Comparison of ENCODE assay signal across 8 cellular contexts in the genomic region with DNA sequence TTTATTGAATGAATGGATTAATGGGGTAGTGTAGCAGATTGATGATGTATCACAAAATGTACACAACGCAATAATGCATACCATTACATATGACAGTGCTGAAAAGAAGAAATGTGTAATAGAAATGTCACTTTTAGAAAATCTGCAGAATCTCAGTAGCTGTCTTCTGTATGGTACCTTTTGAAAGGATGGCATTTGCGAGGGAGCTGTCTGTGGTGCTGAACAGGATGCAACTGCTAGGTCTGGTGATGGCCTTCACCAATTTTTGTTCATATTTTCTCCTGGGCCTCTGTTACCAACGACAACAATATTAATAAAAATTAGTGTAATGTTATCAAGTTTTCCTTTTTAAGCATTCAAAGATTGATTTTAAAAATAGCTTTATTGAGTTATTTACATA. TPM values are rescaled to one million over a fixed set of nuclear protein-coding genes. Genes with fewer than 3 reads are reported as not detected.
DNase-seq lines count a peak whose midpoint lies in the region; ATAC-seq, FAIRE-seq and TF ChIP-seq lines count a peak whose summit lies in the region.

No MANE protein-coding gene starts in this region.

- H3K4me2 ChIP-seq in endothelial cell of umbilical vein (ENCODE audit: insufficient read depth, low read length), result no peak overlapping the region

- H3K79me2 ChIP-seq in endothelial cell of umbilical vein (ENCODE audit: control insufficient read depth, insufficient read depth, low read length), result no peaks in the 10 kb centered on the region

- no peaks in the 10 kb centered on the region for H3K4me1 ChIP-seq in endothelial cell of umbilical vein (ENCODE audit: control insufficient read depth, extremely low read depth, insufficient read depth, low read length)
- H3K4me1 ChIP-seq in spleen, result no peaks in the 10 kb centered on the region

- TF ChIP-seq CTCF in BJ (IDR thresholded peaks at IDR 0.05; ENCODE audit: insufficient read depth, low read depth, low read length) (no peak), endothelial cell of umbilical vein (IDR thresholded peaks at IDR 0.05; ENCODE audit: extremely low read depth in 1 of 2, insufficient read depth in 1 of 2, low read depth in 1 of 2, low read length in 2 of 2) (no peak), spleen (IDR thresholded peaks at IDR 0.05 in 8 of 11, conservative IDR thresholded peaks at IDR 0.05 in 3 of 11) (no peak)

- H3K4me3 ChIP-seq in BJ (ENCODE audit: low read depth, low read length) (no peak overlapping the region), endothelial cell of umbilical vein (replicated peaks in 1 of 3; ENCODE audit: insufficient read depth in 1 of 3, low read depth in 1 of 3, low read length in 3 of 3) (no peak overlapping the region), spleen (no peak overlapping the region)

- dilution Hi-C loops in endothelial cell of umbilical vein (cut with MboI; ENCODE audit: extremely low pct_ligation_motif_present, low sequenced_read_pairs), result loop anchor here (25.0 kb wide), 2 partner anchors 91 to 241 kb away; no protein-coding TSS in a partner anchor

- H3K9me3 ChIP-seq in endothelial cell of umbilical vein (replicated peaks; ENCODE audit: control insufficient read depth, insufficient read depth, low read length), result no peaks in the 10 kb centered on the region
- H3K9me3 ChIP-seq in spleen, result no peaks in the 10 kb centered on the region

- H3K9ac ChIP-seq in endothelial cell of umbilical vein (replicated peaks; ENCODE audit: extremely low read depth, insufficient read depth, low read length), result no peak overlapping the region

- ATAC-seq in GM18511 (IDR thresholded peaks at IDR 0.05; ENCODE audit: unreplicated experiment) (no peak), GM21717 (IDR thresholded peaks at IDR 0.05; ENCODE audit: unreplicated experiment) (no peak)

- FAIRE-seq in endothelial cell of umbilical vein (lab: Jason Lieb, UNC), result peak; percentile 68

- CTCF ChIA-PET in BJ (lab: Yijun Ruan, JAX), result interaction anchor here (1.1 to 1.3 kb wide), 2 partner anchors 9 to 21 kb away, joined by 3 to 4 read pairs; no protein-coding TSS in a partner anchor
- CTCF ChIA-PET in endothelial cell of umbilical vein (lab: Charles Lee), result interaction anchor here (1.0 to 1.3 kb wide), 2 partner anchors 9 to 20 kb away, joined by 3 to 5 read pairs; no protein-coding TSS in a partner anchor

- 10 to 15% (median 11%) methylated on average over 3 of the region's 3 CpGs for WGBS in spleen, 5 donors

- intact Hi-C loops in endothelial cell of umbilical vein (cut with micrococcal nuclease), result no loop called here
- intact Hi-C loops in spleen (cut with DNase I; ENCODE audit: low total_unique reads), result no loop called here

- TF ChIP-seq POLR2A in endothelial cell of umbilical vein (IDR thresholded peaks at IDR 0.05; ENCODE audit: low read depth, low read length) (no peak), spleen (IDR thresholded peaks at IDR 0.05) (no peak)

- POLR2A ChIA-PET in BJ (lab: Charles Lee), result no interaction called here
- POLR2A ChIA-PET in endothelial cell of umbilical vein (lab: Charles Lee), result no interaction called here

- DNase-seq in BJ (ENCODE audit: low read depth) (peak; percentile 3), HuH-7.5 (ENCODE audit: low spot score) (peak; percentile 22), endothelial cell of umbilical vein (ENCODE audit: low read depth, low spot score) (peak; percentile 48), smooth muscle cell of the brain vasculature (ENCODE audit: low read depth, low spot score) (peak; percentile 26), spleen (no peak)
- DNase-seq in activated CD4-positive, alpha-beta T cell treated with anti-CD3 and anti-CD28 coated beads for 48 hours, result peak; percentile 67

- H3K27me3 ChIP-seq in BJ (ENCODE audit: control insufficient read depth, insufficient read depth, low read length) (no peaks in the 10 kb centered on the region; the same call in 1 of the 2 replicates), endothelial cell of umbilical vein (ENCODE audit: control insufficient read depth in 2 of 2, insufficient read depth in 2 of 2, low read length in 2 of 2) (peaks cover 0 to 2% of the 10 kb centered on the region in 2 experiments), spleen (replicated peaks in 1 of 7) (no peaks in the 10 kb centered on the region)

- H3K36me3 ChIP-seq in BJ (ENCODE audit: control insufficient read depth, insufficient read depth, low read length), result no peaks in the 10 kb centered on the region
- H3K36me3 ChIP-seq in endothelial cell of umbilical vein (ENCODE audit: control insufficient read depth in 2 of 2, extremely low read depth in 1 of 2, insufficient read depth in 2 of 2, low read length in 2 of 2), result no peaks in the 10 kb centered on the region
- H3K36me3 ChIP-seq in spleen, result peaks cover 0 to 5% (median 0%) of the 10 kb centered on the region in 6 donors

- H3K27ac ChIP-seq in endothelial cell of umbilical vein (ENCODE audit: insufficient read depth, low read depth, low read length) (no peak overlapping the region), spleen (no peak overlapping the region)

- no TSS peak for BruUV-seq in endothelial cell of umbilical vein (replicated peaks; lab: Mats Ljungman, UMichigan)

- H3K9me1 ChIP-seq in endothelial cell of umbilical vein (replicated peaks; ENCODE audit: control insufficient read depth, extremely low read depth, insufficient read depth, low read length), result no peaks in the 10 kb centered on the region

- no peak overlapping the region for H2AFZ ChIP-seq in endothelial cell of umbilical vein (ENCODE audit: low read depth, low read length)

- H4K20me1 ChIP-seq in endothelial cell of umbilical vein (replicated peaks; ENCODE audit: control insufficient read depth, extremely low read depth, insufficient read depth, low read length), result no peaks in the 10 kb centered on the region

TF ChIP-seq in endothelial cell of umbilical vein, 7 proteins besides CTCF, POLR2A, EP300 and RAD21:
- TF ChIP-seq EZH2 (IDR thresholded peaks at IDR 0.05; ENCODE audit: borderline replicate concordance, low read depth, low read length, severe bottlenecking) (no peak), FOS (IDR thresholded peaks at IDR 0.05; ENCODE audit: borderline replicate concordance, insufficient read depth, low read length) (no peak), JUN (IDR thresholded peaks at IDR 0.05; ENCODE audit: borderline replicate concordance, insufficient read depth, insufficient read length, low read depth) (no peak), POLR2AphosphoS5 (IDR thresholded peaks at IDR 0.05; ENCODE audit: insufficient read depth, low read depth, low read length) (no peak), GATA2 (IDR thresholded peaks at IDR 0.05; ENCODE audit: insufficient read depth, insufficient read length, low read depth, low read length) (no peak), MYC (IDR thresholded peaks at IDR 0.05; ENCODE audit: low read depth, low read length) (no peak)
- TF ChIP-seq, protein P1, sequence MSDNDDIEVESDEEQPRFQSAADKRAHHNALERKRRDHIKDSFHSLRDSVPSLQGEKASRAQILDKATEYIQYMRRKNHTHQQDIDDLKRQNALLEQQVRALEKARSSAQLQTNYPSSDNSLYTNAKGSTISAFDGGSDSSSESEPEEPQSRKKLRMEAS (IDR thresholded peaks at IDR 0.05; ENCODE audit: insufficient read depth, insufficient read length), result no peak

RNA-seq across cellular contexts. Expression of a gene that starts 36.2 kb away (rescaled TPM):
- polyA plus RNA-seq in BJ (2011; rRNA removed) (8.5 and 10.1 TPM in 2 replicates), endothelial cell of umbilical vein (4.4 and 7.8 TPM in 2 replicates), spleen (1 to 10 TPM; 2.7 to 7.7 (median 4.7) TPM)
- 14.9 and 21.6 TPM in 2 replicates for polyA minus RNA-seq in BJ (2011; rRNA and poly(A)+ RNA removed)
- total RNA-seq in endothelial cell of umbilical vein (30.2 and 34.7 TPM in 2 replicates), spleen (10 to 100 TPM; 30.1 to 53.7 (median 38.0) TPM)
- 6.9 and 9.2 TPM in 2 replicates for polyA plus RNA-seq in endothelial cell of umbilical vein (2011; cell fraction: cytosol; rRNA removed)
- polyA plus RNA-seq in endothelial cell of umbilical vein (2011; cell fraction: nucleus; rRNA removed), result 17.0 and 20.5 TPM in 2 replicates
- polyA plus RNA-seq in endothelial cell of umbilical vein (2012), result 13.9 and 14.9 TPM in 2 replicates
- polyA minus RNA-seq in endothelial cell of umbilical vein, result 18.0 and 33.8 TPM in 2 replicates
- polyA minus RNA-seq in endothelial cell of umbilical vein (2011; cell fraction: cytosol; rRNA and poly(A)+ RNA removed), result 51.8 TPM
- polyA minus RNA-seq in endothelial cell of umbilical vein (2011; cell fraction: nucleus; rRNA and poly(A)+ RNA removed), result 27.6 and 31.0 TPM in 2 replicates

RNA-seq across cellular contexts. Expression of a gene that starts 46.8 kb away (rescaled TPM):
- polyA plus RNA-seq in BJ (2011; rRNA removed), result 2.6 and 4.1 TPM in 2 replicates
- polyA minus RNA-seq in BJ (2011; rRNA and poly(A)+ RNA removed), result 2.2 and 2.5 TPM in 2 replicates
- total RNA-seq in endothelial cell of umbilical vein, result 0.37 and 0.42 TPM in 2 replicates
- polyA plus RNA-seq in endothelial cell of umbilical vein, result 0.03 and 0.08 TPM in 2 replicates
- polyA plus RNA-seq in endothelial cell of umbilical vein (2011; cell fraction: cytosol; rRNA removed), result 0.10 and 0.15 TPM in 2 replicates
- 0.12 and 0.17 TPM in 2 replicates for polyA plus RNA-seq in endothelial cell of umbilical vein (2011; cell fraction: nucleus; rRNA removed)
- polyA plus RNA-seq in endothelial cell of umbilical vein (2012), result 0.11 and 0.25 TPM in 2 replicates
- 0.17 and 0.19 TPM in 2 replicates for polyA minus RNA-seq in endothelial cell of umbilical vein
- 20.0 TPM for polyA minus RNA-seq in endothelial cell of umbilical vein (2011; cell fraction: cytosol; rRNA and poly(A)+ RNA removed)
- 0.19 and 1.1 TPM in 2 replicates for polyA minus RNA-seq in endothelial cell of umbilical vein (2011; cell fraction: nucleus; rRNA and poly(A)+ RNA removed)
- total RNA-seq in spleen, result 10 to 100 TPM; 23.0 to 52.5 (median 38.3) TPM
- polyA plus RNA-seq in spleen, result 1 to 10 TPM; 3.8 to 5.8 (median 4.3) TPM
